11 cellular contexts compared by ENCODE assay signal in genomic region chr3:156181509-156181908, GRCh38.
DNase-seq lines count a peak whose midpoint lies in the region; ATAC-seq and TF ChIP-seq lines count a peak whose summit lies in the region.
"Had no signal": no experiment of that assay in that cellular context is flagged by ENCODE, and none has a peak within 500 bp of the region (broad histone marks: within the 10 kb centered on the region; RNA-seq: fewer than 3 reads in every experiment).

No MANE protein-coding gene starts in this region.

- DNase-seq in AG08395 (ENCODE audit: low spot score) (peak; percentile 7), HCEC 1CT (peak; percentile 51), RWPE2 (ENCODE audit: low spot score) (no peak), fibroblast of the aortic adventitia (ENCODE audit: low read depth) (peak; percentile 57), NCI-H510A (lab: John Stamatoyannopoulos, UW) (no peak), epidermal melanocyte (ENCODE audit: insufficient read length, low spot score) (no peak), RPMI8226 (no peak)
- DNase-seq: activated T-cell treated with anti-CD3 and anti-CD28 coated beads, Interleukin-2, amount 50 U/mL, for 24 hours; SHP77; stimulated activated CD4-positive, alpha-beta T cell treated with anti-CD3 and anti-CD28 coated beads, Interleukin-4, amount 100 ng/mL, for 24 hours had no signal

- no peak overlapping the region for H3K27ac ChIP-seq in RWPE2 (ENCODE audit: poor library complexity, severe bottlenecking)

- no peaks in the 10 kb centered on the region for H3K36me3 ChIP-seq in RWPE2 (ENCODE audit: low read depth)

- no peaks in the 10 kb centered on the region for H3K9me3 ChIP-seq in RWPE2 (ENCODE audit: severe bottlenecking)

- no peaks in the 10 kb centered on the region for H3K27me3 ChIP-seq in RWPE2 (ENCODE audit: insufficient read depth, poor library complexity, severe bottlenecking)

- no peak overlapping the region for H3K4me3 ChIP-seq in RWPE2 (ENCODE audit: severe bottlenecking)
- H3K4me3 ChIP-seq in fibroblast of the aortic adventitia (ENCODE audit: low read depth, low read length) = no peak overlapping the region

- TF ChIP-seq CTCF in RWPE2 (IDR thresholded peaks at IDR 0.05; ENCODE audit: poor library complexity, severe bottlenecking) = no peak
- no peak for TF ChIP-seq CTCF in fibroblast of the aortic adventitia (IDR thresholded peaks at IDR 0.05; ENCODE audit: insufficient read depth, low read length)

- peaks cover 7% of the 10 kb centered on the region for H3K4me1 ChIP-seq in RWPE2 (ENCODE audit: insufficient read depth, poor library complexity, severe bottlenecking)

- peak; percentile 88 for ATAC-seq in RWPE2 (ENCODE audit: low read depth)
- ATAC-seq in HG02588 (IDR thresholded peaks at IDR 0.05; ENCODE audit: unreplicated experiment) = no peak

Comparison
In these comparisons a context has a peak if more than half of its experiments do, and no peak if none do; other contexts are left out.
1. DNase-seq: peak in AG08395 (single experiment), HCEC 1CT (single experiment) and fibroblast of the aortic adventitia (single experiment); none in RWPE2 (single experiment), NCI-H510A (single experiment), epidermal melanocyte (single experiment) and RPMI8226 (single experiment).